ENCODE assay signal across 10 cellular contexts in the genomic region with DNA sequence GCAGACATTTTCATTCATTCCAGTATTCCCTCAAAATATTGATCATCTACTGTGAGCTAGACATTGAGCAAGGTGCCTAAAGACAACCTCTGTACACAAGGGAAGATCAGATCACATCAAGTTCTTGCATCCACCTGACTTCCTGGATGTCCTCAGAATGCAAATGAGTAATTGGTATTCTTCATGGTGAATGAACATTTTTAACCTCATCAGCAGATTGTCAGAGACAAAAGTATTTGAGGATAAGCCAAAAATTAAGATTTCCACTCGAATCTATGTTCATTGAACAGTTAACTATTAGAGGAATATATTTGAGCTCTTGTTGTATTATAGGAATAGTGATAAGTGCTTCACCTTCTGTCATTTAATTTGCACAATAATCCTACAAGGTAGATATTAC. TPM values are rescaled to one million over a fixed set of nuclear protein-coding genes. Genes with fewer than 3 reads are reported as not detected.
DNase-seq lines count a peak whose midpoint lies in the region; ATAC-seq and TF ChIP-seq lines count a peak whose summit lies in the region.
"Had no signal": no experiment of that assay in that cellular context is flagged by ENCODE, and none has a peak within 500 bp of the region (broad histone marks: within the 10 kb centered on the region; RNA-seq: fewer than 3 reads in every experiment).

No MANE protein-coding gene starts in this region.

- H3K36me3 Mint-ChIP-seq in activated T-cell treated with anti-CD3 and anti-CD28 coated beads, Interleukin-2, amount 50 U/mL, for 72 hours (ENCODE audit: insufficient read depth in 2 of 2), result peaks cover 9 to 31% of the 10 kb centered on the region in 2 donors
- H3K36me3 Mint-ChIP-seq in activated B cell treated with CpG ODN at 0.5 μM for 24 hours (ENCODE audit: low read depth), result peaks cover 44% of the 10 kb centered on the region

- peaks cover 57% of the 10 kb centered on the region for H3K4me1 Mint-ChIP-seq in activated T-cell treated with anti-CD3 and anti-CD28 coated beads, Interleukin-2, amount 50 U/mL, for 72 hours (ENCODE audit: low read depth)
- peaks cover 41% of the 10 kb centered on the region for H3K4me1 Mint-ChIP-seq in activated B cell treated with CpG ODN at 0.5 μM for 24 hours
- peaks cover 52% of the 10 kb centered on the region for H3K4me1 Mint-ChIP-seq in stimulated activated naive CD8-positive, alpha-beta T cell treated with anti-CD3 and anti-CD28 coated beads, Interleukin-15, amount 100 ng/mL, for 72 hours

- no peaks in the 10 kb centered on the region for H3K9me2 ChIP-seq in hepatocyte (replicated peaks; ENCODE audit: insufficient read depth)

- intact Hi-C loops in activated B cell treated with CpG ODN at 0.5 μM for 24 hours (cut with micrococcal nuclease), result no loop called here

- H3K4me2 ChIP-seq in hepatocyte, result peak overlapping the region; percentile 91

- H3K79me2 ChIP-seq in hepatocyte, result peaks cover 61% of the 10 kb centered on the region

- H3K4me3 ChIP-seq in hepatocyte, result peak overlapping the region; percentile 51

- H3K27ac ChIP-seq in hepatocyte, result peak overlapping the region; percentile 95

- CTCF ChIA-PET in activated B cell treated with CpG ODN at 0.5 μM for 24 hours (lab: Charles Lee), result no interaction called here

- no peak for DNase-seq in activated T-cell treated with anti-CD3 and anti-CD28 coated beads, Interleukin-2, amount 50 U/mL, for 72 hours
- DNase-seq in activated T-cell treated with anti-CD3 and anti-CD28 coated beads, Interleukin-2, amount 50 U/mL, for 48 hours, result no peak
- DNase-seq in activated B cell treated with CpG ODN at 0.5 μM for 24 hours, result no peak
- no peak for DNase-seq in hepatocyte (ENCODE audit: low spot score)
- no peak for DNase-seq in stimulated activated naive CD8-positive, alpha-beta T cell treated with anti-CD3 and anti-CD28 coated beads, Interleukin-15, amount 100 ng/mL, for 72 hours
- no peak for DNase-seq in activated gamma-delta T cell treated with Interleukin-2 at 50 U/mL for 16 hours
- DNase-seq: NCI-H1092 treated with DMSO at 0.1 percent for 48 hours; stimulated activated CD4-positive, alpha-beta T cell treated with anti-CD3 and anti-CD28 coated beads, Interleukin-1b, Interleukin-23, amount 100 ng/mL, for 48 hours had no signal

- H3K27me3 Mint-ChIP-seq in activated T-cell treated with anti-CD3 and anti-CD28 coated beads, Interleukin-2, amount 50 U/mL, for 72 hours (ENCODE audit: low read depth), result no peaks in the 10 kb centered on the region
- H3K27me3 Mint-ChIP-seq in activated B cell treated with CpG ODN at 0.5 μM for 24 hours, result no peaks in the 10 kb centered on the region
- no peaks in the 10 kb centered on the region for H3K27me3 Mint-ChIP-seq in stimulated activated naive CD8-positive, alpha-beta T cell treated with anti-CD3 and anti-CD28 coated beads, Interleukin-15, amount 100 ng/mL, for 72 hours

- no peak for TF ChIP-seq CTCF in activated B cell treated with CpG ODN at 0.5 μM for 24 hours (IDR thresholded peaks at IDR 0.05)
- no peak for TF ChIP-seq CTCF in hepatocyte (IDR thresholded peaks at IDR 0.05; ENCODE audit: poor library complexity)

- peak overlapping the region; percentile 100 for H3K27ac Mint-ChIP-seq in activated T-cell treated with anti-CD3 and anti-CD28 coated beads, Interleukin-2, amount 50 U/mL, for 72 hours
- H3K27ac Mint-ChIP-seq in activated B cell treated with CpG ODN at 0.5 μM for 24 hours, result no peak overlapping the region
- H3K27ac Mint-ChIP-seq in stimulated activated naive CD8-positive, alpha-beta T cell treated with anti-CD3 and anti-CD28 coated beads, Interleukin-15, amount 100 ng/mL, for 72 hours, result peak overlapping the region in 1 of 2 donors; percentile 99

- H3K4me3 Mint-ChIP-seq in activated T-cell treated with anti-CD3 and anti-CD28 coated beads, Interleukin-2, amount 50 U/mL, for 72 hours, result peak overlapping the region; percentile 97 to 100
- peak overlapping the region; percentile 99 for H3K4me3 Mint-ChIP-seq in activated B cell treated with CpG ODN at 0.5 μM for 24 hours
- peak overlapping the region; percentile 93 to 95 for H3K4me3 Mint-ChIP-seq in stimulated activated naive CD8-positive, alpha-beta T cell treated with anti-CD3 and anti-CD28 coated beads, Interleukin-15, amount 100 ng/mL, for 72 hours

- no peaks in the 10 kb centered on the region for H3K9me3 ChIP-seq in hepatocyte (ENCODE audit: low read depth)

- peaks cover 17% of the 10 kb centered on the region for H3K4me1 ChIP-seq in hepatocyte (ENCODE audit: insufficient read depth)

- WGBS in hepatocyte (ENCODE audit: low lambda C conversion rate, missing lambda C conversion rate), result 97% methylated on average over 1 of the region's 1 CpG

- no peaks in the 10 kb centered on the region for H4K20me1 ChIP-seq in hepatocyte (ENCODE audit: insufficient read depth, poor library complexity, severe bottlenecking)

- no peaks in the 10 kb centered on the region for H3K9me3 Mint-ChIP-seq in activated T-cell treated with anti-CD3 and anti-CD28 coated beads, Interleukin-2, amount 50 U/mL, for 72 hours
- no peaks in the 10 kb centered on the region for H3K9me3 Mint-ChIP-seq in activated B cell treated with CpG ODN at 0.5 μM for 24 hours
- no peaks in the 10 kb centered on the region for H3K9me3 Mint-ChIP-seq in stimulated activated naive CD8-positive, alpha-beta T cell treated with anti-CD3 and anti-CD28 coated beads, Interleukin-15, amount 100 ng/mL, for 72 hours

- H2AFZ ChIP-seq in hepatocyte, result no peak overlapping the region

- H3K27me3 ChIP-seq in hepatocyte, result no peaks in the 10 kb centered on the region

- POLR2A ChIA-PET in activated B cell treated with CpG ODN at 0.5 μM for 24 hours (lab: Charles Lee), result no interaction called here

- no peak for ATAC-seq in activated T-cell treated with anti-CD3 and anti-CD28 coated beads, Interleukin-2, amount 50 U/mL, for 72 hours (replicated peaks in 1 of 2)
- ATAC-seq in activated B cell treated with CpG ODN at 0.5 μM for 24 hours (ENCODE audit: low read depth), result no peak
- no peak for ATAC-seq in stimulated activated naive CD8-positive, alpha-beta T cell treated with anti-CD3 and anti-CD28 coated beads, Interleukin-15, amount 100 ng/mL, for 72 hours
- no peak for ATAC-seq in HG03135 (IDR thresholded peaks at IDR 0.05; ENCODE audit: unreplicated experiment)
- no peak for ATAC-seq in HG03442 (IDR thresholded peaks at IDR 0.05; ENCODE audit: unreplicated experiment)

- no peaks in the 10 kb centered on the region for H3K36me3 ChIP-seq in hepatocyte (replicated peaks; ENCODE audit: insufficient read depth, low read depth)

RNA-seq across cellular contexts. Expression of a gene that starts 1.3 kb away (rescaled TPM):
- total RNA-seq in activated T-cell treated with anti-CD3 and anti-CD28 coated beads, Interleukin-2, amount 50 U/mL, for 72 hours, result 10 to 100 TPM; 33.6 to 44.5 TPM
- total RNA-seq in activated B cell treated with CpG ODN at 0.5 μM for 24 hours (27.4 and 30.5 TPM in 2 replicates), hepatocyte (50.0 and 58.1 TPM in 2 replicates)
- 14.7 and 18.3 TPM in 2 replicates for polyA plus RNA-seq in hepatocyte
